Comparison of ENCODE assay signal across 1 cellular context in the genomic region with DNA sequence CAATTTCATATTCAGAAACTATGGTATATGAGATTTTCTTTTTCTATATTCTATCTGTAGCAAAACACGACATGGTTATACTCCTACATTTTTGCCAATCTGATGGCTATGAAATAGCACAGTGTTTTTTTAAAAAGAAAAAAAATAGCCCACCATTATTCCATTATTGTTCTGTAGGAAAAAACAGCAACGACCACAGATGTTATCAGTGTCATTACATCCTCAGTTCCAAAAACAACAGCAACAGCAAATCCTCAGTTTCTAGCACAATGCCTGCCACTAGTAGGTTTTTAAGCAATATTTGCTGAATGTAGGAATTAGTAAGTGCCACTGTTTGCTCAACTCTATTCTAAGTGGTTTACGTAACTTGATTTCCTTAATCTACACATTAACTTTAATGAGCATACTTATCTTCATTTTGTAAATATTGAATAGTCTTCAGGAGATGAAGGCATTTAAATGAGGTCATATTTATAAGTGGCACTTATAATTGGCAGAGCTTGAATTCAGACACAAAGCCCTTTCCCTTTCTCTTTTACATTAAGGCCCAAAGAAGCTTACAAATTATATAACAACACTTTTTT.
TF ChIP-seq lines count a peak whose summit lies in the region.

No MANE protein-coding gene starts in this region.

TF ChIP-seq in endothelial cell of umbilical vein, 7 proteins besides CTCF, POLR2A, EP300 and RAD21:
- TF ChIP-seq JUN (IDR thresholded peaks at IDR 0.05; ENCODE audit: borderline replicate concordance, insufficient read depth, insufficient read length, low read depth) (peak; percentile 24), MAX (IDR thresholded peaks at IDR 0.05; ENCODE audit: insufficient read depth, insufficient read length) (no peak), GATA2 (IDR thresholded peaks at IDR 0.05; ENCODE audit: insufficient read depth, insufficient read length, low read depth, low read length) (peak; percentile 54)
